16 cellular contexts compared by ENCODE assay signal in the genomic region with DNA sequence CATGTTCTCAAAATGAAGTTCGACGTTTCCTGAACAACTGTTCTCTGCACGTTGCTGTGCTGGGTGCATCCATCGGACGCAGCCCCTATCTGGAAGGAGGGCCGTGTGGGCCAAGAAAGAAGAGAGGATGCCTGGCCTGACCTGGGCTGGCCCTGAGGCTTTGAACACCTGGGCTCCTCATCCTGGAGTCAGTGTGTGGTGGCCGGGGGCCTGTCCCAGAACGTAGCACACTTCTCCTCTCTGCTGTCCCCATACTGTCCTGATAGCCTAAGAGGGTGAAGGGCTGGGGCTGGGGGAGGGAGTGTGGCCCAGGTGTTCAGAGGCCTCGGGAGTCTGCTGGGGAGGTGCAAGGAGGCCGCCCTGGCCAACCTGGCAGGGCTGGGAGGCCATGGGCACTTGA. TPM values are rescaled to one million over a fixed set of nuclear protein-coding genes. Genes with fewer than 3 reads are reported as not detected.
A peak's percentile ranks its signal among the peaks of the same experiment; 100 is the strongest.
DNase-seq lines count a peak whose midpoint lies in the region; ATAC-seq and TF ChIP-seq lines count a peak whose summit lies in the region.
"Had no signal": no experiment of that assay in that cellular context is flagged by ENCODE, and none has a peak within 500 bp of the region (broad histone marks: within the 10 kb centered on the region; RNA-seq: fewer than 3 reads in every experiment).

No MANE protein-coding gene starts in this region.

- in situ Hi-C loops in GM23248 (cut with MboI) = loop anchor here (25.0 kb wide), 1 partner anchor 201 kb away; no protein-coding TSS in a partner anchor

- DNase-seq in GM23248 = no peak
- DNase-seq in dedifferentiated amniotic fluid mesenchymal stem cell (ENCODE audit: extremely low spot score) = no peak
- DNase-seq in activated T-cell treated with anti-CD3 and anti-CD28 coated beads, Interleukin-2, amount 50 U/mL, for 24 hours = no peak
- DNase-seq: activated CD4-positive, CD25-positive, alpha-beta regulatory T cell treated with anti-CD3 and anti-CD28 coated beads, Interleukin-2, amount 50 U/mL, for 72 hours; body of pancreas; DMS153; hypothalamus; NCI-H1694; SHP77 treated with DMSO at 0.1 percent for 48 hours; T-helper 17 cell had no signal

- H3K4me1 ChIP-seq in GM23248 (ENCODE audit: insufficient read depth) (peaks cover 62% of the 10 kb centered on the region), muscle layer of colon (ENCODE audit: insufficient read depth, low read length) (peaks cover 64% of the 10 kb centered on the region), stomach smooth muscle (ENCODE audit: control insufficient read depth, insufficient read depth, low read length) (peaks cover 72% of the 10 kb centered on the region)
- H3K4me1 ChIP-seq: body of pancreas had no signal

- H4K20me1 ChIP-seq in GM23248 (ENCODE audit: insufficient read depth) = peaks cover 12% of the 10 kb centered on the region; the same call in 1 of the 2 replicates

- H3K4me2 ChIP-seq in GM23248 (ENCODE audit: unreplicated experiment) = peak overlapping the region; percentile 70
- H3K4me2 ChIP-seq: BLaER1 treated with 17β-estradiol and CSF1 and Interleukin-3, amounts not matched to agents 10 nM and 100 nM had no signal

- H3K9ac ChIP-seq in GM23248 (peak overlapping the region; percentile 83), muscle layer of colon (ENCODE audit: low read length) (no peak overlapping the region), stomach smooth muscle (ENCODE audit: low read length in 2 of 2) (peak overlapping the region; percentile 36 to 39)
- H3K9ac ChIP-seq: BLaER1 treated with 17β-estradiol and CSF1 and Interleukin-3, amounts not matched to agents 10 nM and 100 nM had no signal

- peak overlapping the region in 4 of 5 experiments; percentile 60 to 88 (median 68) for H3K27ac Mint-ChIP-seq in brain
- H3K27ac Mint-ChIP-seq in activated T-helper 17 cell treated with anti-CD3 and anti-CD28 coated beads, Interleukin-2, amount 50 U/mL, for 72 hours = no peak overlapping the region
- no peak overlapping the region for H3K27ac Mint-ChIP-seq in activated T-cell treated with anti-CD3 and anti-CD28 coated beads, Interleukin-2, amount 50 U/mL, for 24 hours
- H3K27ac Mint-ChIP-seq: T-helper 17 cell had no signal

- H3K4me3 ChIP-seq in GM23248 (peak overlapping the region; percentile 29), muscle layer of colon (ENCODE audit: low read depth in 1 of 2, low read length in 2 of 2) (peak overlapping the region in 1 of 2 donors; percentile 10), stomach smooth muscle (ENCODE audit: low read length in 2 of 2) (peak overlapping the region; percentile 10 to 35)
- H3K4me3 ChIP-seq: BLaER1 treated with 17β-estradiol and CSF1 and Interleukin-3, amounts not matched to agents 10 nM and 100 nM; body of pancreas had no signal

- 0 out of 2 replicates have a peak, but pooled peaks cover 8% of the 10 kb centered on the region for H3K36me3 ChIP-seq in GM23248 (ENCODE audit: low read depth)
- H3K36me3 ChIP-seq in muscle layer of colon (ENCODE audit: insufficient read depth, low read length) = no peaks in the 10 kb centered on the region
- no peaks in the 10 kb centered on the region for H3K36me3 ChIP-seq in stomach smooth muscle (ENCODE audit: control insufficient read depth in 2 of 2, insufficient read depth in 2 of 2, low read length in 2 of 2)

- H2AFZ ChIP-seq in GM23248 = no peak overlapping the region

- WGBS in GM23248 (ENCODE audit: low coverage in 1 of 2, low lambda C conversion rate in 2 of 2, missing lambda C conversion rate in 2 of 2), 2 experiments = 42 to 43% methylated on average over 10 of the region's 10 CpGs

- peaks cover 35% of the 10 kb centered on the region for H3K36me3 Mint-ChIP-seq in brain
- H3K36me3 Mint-ChIP-seq in activated T-helper 17 cell treated with anti-CD3 and anti-CD28 coated beads, Interleukin-2, amount 50 U/mL, for 72 hours (ENCODE audit: low read depth) = no peaks in the 10 kb centered on the region
- H3K36me3 Mint-ChIP-seq in activated T-cell treated with anti-CD3 and anti-CD28 coated beads, Interleukin-2, amount 50 U/mL, for 24 hours (ENCODE audit: low read depth) = no peaks in the 10 kb centered on the region

- H3K9me3 ChIP-seq in GM23248 (ENCODE audit: low read depth) = no peaks in the 10 kb centered on the region
- no peaks in the 10 kb centered on the region for H3K9me3 ChIP-seq in muscle layer of colon (ENCODE audit: low read length)
- H3K9me3 ChIP-seq in stomach smooth muscle (ENCODE audit: control insufficient read depth in 2 of 2, low read length in 2 of 2) = no peaks in the 10 kb centered on the region
- H3K9me3 ChIP-seq: body of pancreas had no signal

- H3K27me3 ChIP-seq in GM23248 (replicated peaks; ENCODE audit: insufficient read depth) = no peaks in the 10 kb centered on the region
- H3K27me3 ChIP-seq in muscle layer of colon (ENCODE audit: control insufficient read depth in 1 of 2, insufficient read depth in 2 of 2, low read length in 2 of 2) = no peaks in the 10 kb centered on the region
- no peaks in the 10 kb centered on the region for H3K27me3 ChIP-seq in stomach smooth muscle (ENCODE audit: control insufficient read depth in 1 of 2, insufficient read depth in 2 of 2, low read length in 2 of 2)

- H3K4me3 Mint-ChIP-seq in brain = no peak overlapping the region
- H3K4me3 Mint-ChIP-seq in activated T-helper 17 cell treated with anti-CD3 and anti-CD28 coated beads, Interleukin-2, amount 50 U/mL, for 72 hours = no peak overlapping the region
- no peak overlapping the region for H3K4me3 Mint-ChIP-seq in activated T-cell treated with anti-CD3 and anti-CD28 coated beads, Interleukin-2, amount 50 U/mL, for 24 hours
- H3K4me3 Mint-ChIP-seq: T-helper 17 cell had no signal

- peaks cover 0 to 11% (median 0%) of the 10 kb centered on the region in 5 experiments for H3K9me3 Mint-ChIP-seq in brain
- H3K9me3 Mint-ChIP-seq in activated T-helper 17 cell treated with anti-CD3 and anti-CD28 coated beads, Interleukin-2, amount 50 U/mL, for 72 hours = peaks cover 7% of the 10 kb centered on the region
- peaks cover 20% of the 10 kb centered on the region for H3K9me3 Mint-ChIP-seq in activated T-cell treated with anti-CD3 and anti-CD28 coated beads, Interleukin-2, amount 50 U/mL, for 24 hours

- no peak for TF ChIP-seq CTCF in brain (conservative IDR thresholded peaks at IDR 0.05)

- no peaks in the 10 kb centered on the region for H3K9me2 ChIP-seq in GM23248 (ENCODE audit: insufficient read depth)

- ATAC-seq in activated T-helper 17 cell treated with anti-CD3 and anti-CD28 coated beads, Interleukin-2, amount 50 U/mL, for 72 hours (replicated peaks) = no peak
- ATAC-seq: body of pancreas, HCT116, T-helper 17 cell had no signal

- H3K27ac ChIP-seq in GM23248 (peak overlapping the region; percentile 97), muscle layer of colon (ENCODE audit: low read depth, low read length) (peak overlapping the region; percentile 93), stomach smooth muscle (ENCODE audit: low read length) (peak overlapping the region; percentile 92)
- H3K27ac ChIP-seq: BLaER1 treated with 17β-estradiol and CSF1 and Interleukin-3, amounts not matched to agents 10 nM and 100 nM had no signal

- peaks cover 88% of the 10 kb centered on the region for H3K79me2 ChIP-seq in GM23248 (ENCODE audit: insufficient read depth)

- peaks cover 3% of the 10 kb centered on the region for H3K27me3 Mint-ChIP-seq in brain
- H3K27me3 Mint-ChIP-seq in activated T-helper 17 cell treated with anti-CD3 and anti-CD28 coated beads, Interleukin-2, amount 50 U/mL, for 72 hours = peaks cover 3% of the 10 kb centered on the region
- H3K27me3 Mint-ChIP-seq in activated T-cell treated with anti-CD3 and anti-CD28 coated beads, Interleukin-2, amount 50 U/mL, for 24 hours = peaks cover 6% of the 10 kb centered on the region

- H3K4me1 Mint-ChIP-seq in brain = peaks cover 23% of the 10 kb centered on the region
- peaks cover 4% of the 10 kb centered on the region for H3K4me1 Mint-ChIP-seq in activated T-helper 17 cell treated with anti-CD3 and anti-CD28 coated beads, Interleukin-2, amount 50 U/mL, for 72 hours
- peaks cover 6% of the 10 kb centered on the region for H3K4me1 Mint-ChIP-seq in activated T-cell treated with anti-CD3 and anti-CD28 coated beads, Interleukin-2, amount 50 U/mL, for 24 hours (ENCODE audit: low read depth)
- H3K4me1 Mint-ChIP-seq: T-helper 17 cell had no signal

- H3F3A ChIP-seq in GM23248 (ENCODE audit: insufficient read depth) = peaks cover 90% of the 10 kb centered on the region

RNA-seq across cellular contexts. Expression of a gene that starts 21.5 kb away (rescaled TPM):
- total RNA-seq in GM23248 (2014; rRNA removed; shearing (Covaris generic)) = 812 and 897 TPM in 2 replicates
- 206 and 211 TPM in 2 replicates for polyA plus RNA-seq in GM23248 (2016; fragmentation: Nextera tagmentation; extraction: Ambion mirVana)
- 1.6 TPM for polyA plus RNA-seq in brain (ENCODE audit: insufficient read depth, low read depth, low replicate concordance)
- total RNA-seq in activated T-helper 17 cell treated with anti-CD3 and anti-CD28 coated beads, Interleukin-2, amount 50 U/mL, for 72 hours = 1 to 10 TPM in 1 of 2 donors, under 1 TPM in 1; 0.50 to 1.3 TPM

Comparison
In these comparisons a context has a peak if more than half of its experiments do, and no peak if none do; other contexts are left out.
1. H3K27ac Mint-ChIP-seq: peak in brain (4 of 5); none in activated T-helper 17 cell treated with anti-CD3 and anti-CD28 coated beads, Interleukin-2, amount 50 U/mL, for 72 hours (single experiment) and activated T-cell treated with anti-CD3 and anti-CD28 coated beads, Interleukin-2, amount 50 U/mL, for 24 hours (single experiment).
2. RNA of a gene that starts 21.5 kb away (total RNA-seq): 812 to 897 TPM in GM23248; 0.50 to 1.3 TPM in activated T-helper 17 cell treated with anti-CD3 and anti-CD28 coated beads, Interleukin-2, amount 50 U/mL, for 72 hours; every median in the first group is over 100 times any median in the second.
3. Peak in every context shown above with its lines, with median percentiles within 50 percentile points of each other: H3K27ac ChIP-seq.